27 cellular contexts compared by ENCODE assay signal in the genomic region with DNA sequence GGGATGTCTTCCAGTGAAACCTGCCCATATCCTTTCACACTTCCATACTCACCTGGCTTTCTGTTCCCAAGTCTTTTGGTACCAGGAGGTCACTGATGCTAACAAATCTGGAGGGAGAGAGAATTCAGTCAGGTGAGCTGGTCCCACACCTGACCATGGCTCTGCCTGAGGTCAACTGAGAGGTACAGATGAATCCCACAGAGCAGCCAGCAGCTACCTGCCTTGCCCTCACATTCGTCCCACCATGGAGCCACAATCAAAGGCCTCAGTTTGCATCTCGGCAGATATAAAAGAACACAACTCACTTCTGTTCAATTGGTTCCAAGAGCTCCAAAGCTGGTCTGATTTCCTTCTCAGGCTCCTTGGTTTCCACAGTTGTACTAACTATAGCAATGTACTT. TPM values are rescaled to one million over a fixed set of nuclear protein-coding genes. Genes with fewer than 3 reads are reported as not detected.
DNase-seq lines count a peak whose midpoint lies in the region; ATAC-seq, FAIRE-seq and TF ChIP-seq lines count a peak whose summit lies in the region.
"Had no signal": no experiment of that assay in that cellular context is flagged by ENCODE, and none has a peak within 500 bp of the region (broad histone marks: within the 10 kb centered on the region; RNA-seq: fewer than 3 reads in every experiment).

No MANE protein-coding gene starts in this region.

- H4K8ac ChIP-seq in trophoblast cell (ENCODE audit: low read depth, low read length) = peak overlapping the region; percentile 11

- H3K27me3 Mint-ChIP-seq in activated naive CD4-positive, alpha-beta T cell treated with anti-CD3 and anti-CD28 coated beads for 36 hours (ENCODE audit: low read depth) = no peaks in the 10 kb centered on the region
- H3K27me3 Mint-ChIP-seq in WTC11 (ENCODE audit: low read depth) = no peaks in the 10 kb centered on the region
- H3K27me3 Mint-ChIP-seq: activated CD4-positive, alpha-beta T cell treated with anti-CD3 and anti-CD28 coated beads, Interleukin-2, amount 10 ng/mL, durations not matched to agents 7 days and 5 days had no signal

- H3K9me3 Mint-ChIP-seq in activated naive CD4-positive, alpha-beta T cell treated with anti-CD3 and anti-CD28 coated beads for 36 hours = no peaks in the 10 kb centered on the region
- no peaks in the 10 kb centered on the region for H3K9me3 Mint-ChIP-seq in WTC11
- H3K9me3 Mint-ChIP-seq: activated CD4-positive, alpha-beta T cell treated with anti-CD3 and anti-CD28 coated beads, Interleukin-2, amount 10 ng/mL, durations not matched to agents 7 days and 5 days had no signal

- no peaks in the 10 kb centered on the region for H3K27me3 ChIP-seq in endothelial cell of umbilical vein (ENCODE audit: control insufficient read depth in 2 of 2, insufficient read depth in 2 of 2, low read length in 2 of 2)
- H3K27me3 ChIP-seq in trophoblast cell (ENCODE audit: insufficient read depth, low read length) = no peaks in the 10 kb centered on the region
- H3K27me3 ChIP-seq in right cardiac atrium (ENCODE audit: control insufficient read depth, insufficient read depth) = no peaks in the 10 kb centered on the region
- H3K27me3 ChIP-seq: ascending aorta, BLaER1 had no signal

- no peak overlapping the region for H3K27ac ChIP-seq in endothelial cell of umbilical vein (ENCODE audit: insufficient read depth, low read depth, low read length)
- H3K27ac ChIP-seq in trophoblast cell (ENCODE audit: low read depth, low read length) = no peak overlapping the region
- no peak overlapping the region for H3K27ac ChIP-seq in right cardiac atrium (ENCODE audit: low read length)
- H3K27ac ChIP-seq: ascending aorta, BLaER1, thoracic aorta had no signal

- H2BK5ac ChIP-seq in trophoblast cell (ENCODE audit: low read depth, low read length, poor library complexity) = no peak overlapping the region

- H3K23ac ChIP-seq in trophoblast cell (ENCODE audit: low read length) = no peak overlapping the region

- H4K20me1 ChIP-seq in endothelial cell of umbilical vein (replicated peaks; ENCODE audit: control insufficient read depth, extremely low read depth, insufficient read depth, low read length) = peaks cover 2% of the 10 kb centered on the region

- no peak overlapping the region for H3K14ac ChIP-seq in trophoblast cell (ENCODE audit: low read length)

- dilution Hi-C loops in endothelial cell of umbilical vein (cut with MboI; ENCODE audit: extremely low pct_ligation_motif_present, low sequenced_read_pairs) = no loop called here

- H3K4me1 ChIP-seq in endothelial cell of umbilical vein (ENCODE audit: control insufficient read depth, extremely low read depth, insufficient read depth, low read length) = no peaks in the 10 kb centered on the region
- no peaks in the 10 kb centered on the region for H3K4me1 ChIP-seq in trophoblast cell (ENCODE audit: control insufficient read depth in 1 of 2, insufficient read depth in 2 of 2, low read length in 2 of 2)
- H3K4me1 ChIP-seq in right cardiac atrium (ENCODE audit: control insufficient read depth, insufficient read depth, low read length) = no peaks in the 10 kb centered on the region
- H3K4me1 ChIP-seq: ascending aorta, BLaER1 had no signal

- H2AFZ ChIP-seq in endothelial cell of umbilical vein (ENCODE audit: low read depth, low read length) (no peak overlapping the region), trophoblast cell (ENCODE audit: insufficient read depth, low read length, poor library complexity) (no peak overlapping the region)

- H3K36me3 Mint-ChIP-seq in activated naive CD4-positive, alpha-beta T cell treated with anti-CD3 and anti-CD28 coated beads for 36 hours (ENCODE audit: low read depth) = peaks cover 51% of the 10 kb centered on the region
- H3K36me3 Mint-ChIP-seq in WTC11 = peaks cover 66% of the 10 kb centered on the region

- H3K4ac ChIP-seq in trophoblast cell (ENCODE audit: low read depth, low read length) = no peak overlapping the region

- H3K9ac ChIP-seq in endothelial cell of umbilical vein (replicated peaks; ENCODE audit: extremely low read depth, insufficient read depth, low read length) (no peak overlapping the region), trophoblast cell (ENCODE audit: low read length) (no peak overlapping the region)
- H3K9ac ChIP-seq: BLaER1 had no signal

- POLR2A ChIA-PET in WTC11 (lab: Charles Lee) (no interaction called here), endothelial cell of umbilical vein (lab: Charles Lee) (no interaction called here)

- no peak overlapping the region for H4K12ac ChIP-seq in trophoblast cell (ENCODE audit: low read depth, low read length)

- CTCF ChIA-PET in activated naive CD4-positive, alpha-beta T cell treated with anti-CD3 and anti-CD28 coated beads for 36 hours (lab: Charles Lee) = no interaction called here
- CTCF ChIA-PET in WTC11 (lab: Charles Lee) (interaction anchor here (0.5 kb wide), 1 partner anchor 51 kb away, joined by 5 read pairs; no protein-coding TSS in a partner anchor), endothelial cell of umbilical vein (lab: Charles Lee) (no interaction called here)

- no TSS peak for BruUV-seq in endothelial cell of umbilical vein (replicated peaks; lab: Mats Ljungman, UMichigan)

- intact Hi-C loops in activated naive CD4-positive, alpha-beta T cell treated with anti-CD3 and anti-CD28 coated beads for 36 hours (cut with micrococcal nuclease) = no loop called here
- intact Hi-C loops in endothelial cell of umbilical vein (cut with micrococcal nuclease) = no loop called here
- intact Hi-C loops in right cardiac atrium (cut with DNase I) = no loop called here

- H3K4me2 ChIP-seq in endothelial cell of umbilical vein (ENCODE audit: insufficient read depth, low read length) (no peak overlapping the region), trophoblast cell (ENCODE audit: low read length) (no peak overlapping the region)
- H3K4me2 ChIP-seq: BLaER1, smooth muscle cell had no signal

- H3K36me3 ChIP-seq in endothelial cell of umbilical vein (ENCODE audit: control insufficient read depth in 2 of 2, extremely low read depth in 1 of 2, insufficient read depth in 2 of 2, low read length in 2 of 2) (peaks cover 16 to 48% of the 10 kb centered on the region in 2 experiments), trophoblast cell (ENCODE audit: control insufficient read depth in 1 of 2, insufficient read depth in 2 of 2, low read length in 2 of 2) (peaks cover 18 to 42% of the 10 kb centered on the region in 2 experiments)

- peaks cover 13% of the 10 kb centered on the region for H3K79me2 ChIP-seq in endothelial cell of umbilical vein (ENCODE audit: control insufficient read depth, insufficient read depth, low read length)
- no peaks in the 10 kb centered on the region for H3K79me2 ChIP-seq in trophoblast cell (ENCODE audit: control insufficient read depth, insufficient read depth, low read length, poor library complexity)

- H3K27ac Mint-ChIP-seq in activated naive CD4-positive, alpha-beta T cell treated with anti-CD3 and anti-CD28 coated beads for 36 hours = peak overlapping the region; percentile 33
- peak overlapping the region; percentile 83 for H3K27ac Mint-ChIP-seq in WTC11
- H3K27ac Mint-ChIP-seq: activated CD4-positive, alpha-beta T cell treated with anti-CD3 and anti-CD28 coated beads, Interleukin-2, amount 10 ng/mL, durations not matched to agents 7 days and 5 days had no signal

- no peak overlapping the region for H4K91ac ChIP-seq in trophoblast cell (ENCODE audit: low read depth, low read length)

- H3K9me3 ChIP-seq in endothelial cell of umbilical vein (replicated peaks; ENCODE audit: control insufficient read depth, insufficient read depth, low read length) (no peaks in the 10 kb centered on the region), trophoblast cell (ENCODE audit: insufficient read depth, low read depth, low read length) (peaks cover 1% of the 10 kb centered on the region), right cardiac atrium (ENCODE audit: control insufficient read depth, low read length) (no peaks in the 10 kb centered on the region)
- H3K9me3 ChIP-seq: ascending aorta, BLaER1, thoracic aorta had no signal

- DNase-seq in activated naive CD4-positive, alpha-beta T cell treated with anti-CD3 and anti-CD28 coated beads for 36 hours = no peak
- no peak for DNase-seq in activated naive CD4-positive, alpha-beta T cell (lab: John Stamatoyannopoulos, UW)
- DNase-seq in WTC11 (ENCODE audit: low spot score) (no peak), endothelial cell of umbilical vein (ENCODE audit: low read depth, low spot score) (no peak), trophoblast cell (no peak), right cardiac atrium (no peak)
- DNase-seq: activated CD4-positive, alpha-beta T cell treated with anti-CD3 and anti-CD28 coated beads, Interleukin-2, amount 10 ng/mL, durations not matched to agents 7 days and 5 days; activated CD8-positive, alpha-beta memory T cell treated with anti-CD3 and anti-CD28 coated beads, Interleukin-2, amount 50 U/mL, for 4 hours; activated gamma-delta T cell treated with Interleukin-2 at 50 U/mL for 16 hours; Calu3; caudate nucleus; dermis blood vessel endothelial cell; kidney glomerular epithelial cell; NCI-H1105 treated with DMSO at 0.1 percent for 48 hours; NCI-H2029 treated with DMSO at 0.1 percent for 48 hours; NCI-H345; NCI-H748 treated with DMSO at 0.1 percent for 48 hours; occipital lobe; stimulated activated CD4-positive, alpha-beta T cell treated with anti-CD3 and anti-CD28 coated beads, Interleukin-2, amount 100 ng/mL, for 24 hours; stimulated activated naive CD4-positive, alpha-beta T cell had no signal

- ATAC-seq in WTC11 (no peak), right cardiac atrium (no peak), GM21367 (IDR thresholded peaks at IDR 0.05; ENCODE audit: unreplicated experiment) (no peak), HG03159 (IDR thresholded peaks at IDR 0.05; ENCODE audit: unreplicated experiment) (no peak)

- no peak overlapping the region for H3K4me3 Mint-ChIP-seq in activated naive CD4-positive, alpha-beta T cell treated with anti-CD3 and anti-CD28 coated beads for 36 hours
- no peak overlapping the region for H3K4me3 Mint-ChIP-seq in WTC11
- H3K4me3 Mint-ChIP-seq: activated CD4-positive, alpha-beta T cell treated with anti-CD3 and anti-CD28 coated beads, Interleukin-2, amount 10 ng/mL, durations not matched to agents 7 days and 5 days had no signal

- H3K4me1 Mint-ChIP-seq in activated naive CD4-positive, alpha-beta T cell treated with anti-CD3 and anti-CD28 coated beads for 36 hours (ENCODE audit: low read depth) = peaks cover 12% of the 10 kb centered on the region
- no peaks in the 10 kb centered on the region for H3K4me1 Mint-ChIP-seq in WTC11

- no peak overlapping the region for H2BK12ac ChIP-seq in trophoblast cell (ENCODE audit: low read length)

- H2AK5ac ChIP-seq in trophoblast cell (ENCODE audit: low read length) = no peak overlapping the region

- no CpG with 5 or more reads among the region's 2 CpGs for WGBS in trophoblast cell (ENCODE audit: extremely low coverage, insufficient coverage, insufficient read length)
- WGBS in right cardiac atrium = 94% methylated on average over 2 of the region's 2 CpGs

- H2BK120ac ChIP-seq in trophoblast cell (ENCODE audit: insufficient read depth, low read length, poor library complexity) = no peak overlapping the region

- no peak for TF ChIP-seq POLR2A in endothelial cell of umbilical vein (IDR thresholded peaks at IDR 0.05; ENCODE audit: low read depth, low read length)

- TF ChIP-seq CTCF in WTC11 (IDR thresholded peaks at IDR 0.05) = no peak
- no peak for TF ChIP-seq CTCF in endothelial cell of umbilical vein (IDR thresholded peaks at IDR 0.05; ENCODE audit: extremely low read depth in 1 of 2, insufficient read depth in 1 of 2, low read depth in 1 of 2, low read length in 2 of 2)

- no peak for FAIRE-seq in endothelial cell of umbilical vein (lab: Jason Lieb, UNC)
- FAIRE-seq: GM12892 had no signal

- H3K9me1 ChIP-seq in endothelial cell of umbilical vein (replicated peaks; ENCODE audit: control insufficient read depth, extremely low read depth, insufficient read depth, low read length) = peaks cover 3% of the 10 kb centered on the region

- no peaks in the 10 kb centered on the region for H3K79me1 ChIP-seq in trophoblast cell (ENCODE audit: low read length)

- H3K4me3 ChIP-seq in endothelial cell of umbilical vein (replicated peaks in 1 of 3; ENCODE audit: insufficient read depth in 1 of 3, low read depth in 1 of 3, low read length in 3 of 3) (no peak overlapping the region), trophoblast cell (ENCODE audit: low read depth, low read length) (no peak overlapping the region), right cardiac atrium (ENCODE audit: low read length) (no peak overlapping the region)
- H3K4me3 ChIP-seq: ascending aorta, BLaER1, smooth muscle cell, thoracic aorta had no signal

- no peak overlapping the region for H3K18ac ChIP-seq in trophoblast cell (ENCODE audit: low read length)

RNA-seq across cellular contexts. Expression of gene GDI2, which starts 47.0 kb away (rescaled TPM):
- 100 to 1,000 TPM; 277 to 288 TPM for total RNA-seq in activated naive CD4-positive, alpha-beta T cell treated with anti-CD3 and anti-CD28 coated beads for 36 hours
- total RNA-seq in WTC11 (2021) = 319 to 326 TPM (median 321 TPM) in 3 replicates
- 266 and 307 TPM in 2 replicates for total RNA-seq in endothelial cell of umbilical vein
- polyA plus RNA-seq in endothelial cell of umbilical vein = 132 and 154 TPM in 2 replicates
- 210 and 232 TPM in 2 replicates for polyA plus RNA-seq in endothelial cell of umbilical vein (2011; cell fraction: cytosol; rRNA removed)
- 107 and 114 TPM in 2 replicates for polyA plus RNA-seq in endothelial cell of umbilical vein (2011; cell fraction: nucleus; rRNA removed)
- 282 and 335 TPM in 2 replicates for polyA plus RNA-seq in endothelial cell of umbilical vein (2012)
- polyA minus RNA-seq in endothelial cell of umbilical vein = 162 and 192 TPM in 2 replicates
- 174 TPM for polyA minus RNA-seq in endothelial cell of umbilical vein (2011; cell fraction: cytosol; rRNA and poly(A)+ RNA removed)
- 72.9 and 131 TPM in 2 replicates for polyA minus RNA-seq in endothelial cell of umbilical vein (2011; cell fraction: nucleus; rRNA and poly(A)+ RNA removed)
- 222 and 226 TPM in 2 replicates for polyA plus RNA-seq in trophoblast cell (2013)
- total RNA-seq in right cardiac atrium = 100 to 1,000 TPM in 3 of 4 donors, 10 to 100 TPM in 1; 97.7 to 111 (median 105) TPM
- polyA plus RNA-seq in right cardiac atrium = 47.5 TPM
